In genomic region chr1:61184035-61184713, GRCh38 we compare ENCODE assay signal across 8 cellular contexts.
DNase-seq lines count a peak whose midpoint lies in the region; TF ChIP-seq lines count a peak whose summit lies in the region.

No MANE protein-coding gene starts in this region.

- H3K9me3 Mint-ChIP-seq in activated naive CD4-positive, alpha-beta T cell treated with anti-CD3 and anti-CD28 coated beads for 36 hours = no peaks in the 10 kb centered on the region

- H3K4me1 ChIP-seq in left ventricle myocardium inferior = peaks cover 91% of the 10 kb centered on the region

- peak overlapping the region; percentile 94 for H3K27ac ChIP-seq in angular gyrus (ENCODE audit: low read depth, low read length)
- peak overlapping the region; percentile 93 for H3K27ac ChIP-seq in left ventricle myocardium inferior (replicated peaks)

- no peak overlapping the region for H3K4me3 Mint-ChIP-seq in activated naive CD4-positive, alpha-beta T cell treated with anti-CD3 and anti-CD28 coated beads for 36 hours

- CTCF ChIA-PET in activated naive CD4-positive, alpha-beta T cell treated with anti-CD3 and anti-CD28 coated beads for 36 hours (lab: Charles Lee) = no interaction called here

- no peaks in the 10 kb centered on the region for H3K36me3 ChIP-seq in left ventricle myocardium inferior

- no peaks in the 10 kb centered on the region for H3K27me3 Mint-ChIP-seq in activated naive CD4-positive, alpha-beta T cell treated with anti-CD3 and anti-CD28 coated beads for 36 hours (ENCODE audit: low read depth)

- H3K4me1 Mint-ChIP-seq in activated naive CD4-positive, alpha-beta T cell treated with anti-CD3 and anti-CD28 coated beads for 36 hours (ENCODE audit: low read depth) = no peaks in the 10 kb centered on the region

- H3K27ac Mint-ChIP-seq in activated naive CD4-positive, alpha-beta T cell treated with anti-CD3 and anti-CD28 coated beads for 36 hours = no peak overlapping the region

- intact Hi-C loops in left ventricle myocardium inferior (cut with micrococcal nuclease) = loop anchor here (10.0 kb wide), 2 partner anchors 129 to 271 kb away; no protein-coding TSS in a partner anchor
- intact Hi-C loops in activated naive CD4-positive, alpha-beta T cell treated with anti-CD3 and anti-CD28 coated beads for 36 hours (cut with micrococcal nuclease) = no loop called here

- TF ChIP-seq CTCF in LNCaP clone FGC (IDR thresholded peaks at IDR 0.05; ENCODE audit: control insufficient read depth, extremely low read depth, insufficient read depth) (no peak), left ventricle myocardium inferior (IDR thresholded peaks at IDR 0.05; ENCODE audit: borderline replicate concordance) (no peak)

- H3K36me3 Mint-ChIP-seq in activated naive CD4-positive, alpha-beta T cell treated with anti-CD3 and anti-CD28 coated beads for 36 hours (ENCODE audit: low read depth) = no peaks in the 10 kb centered on the region

- peak overlapping the region; percentile 55 for H3K4me3 ChIP-seq in LNCaP clone FGC (ENCODE audit: low read depth, low read length)
- H3K4me3 ChIP-seq in left ventricle myocardium inferior = peak overlapping the region; percentile 62
- peak overlapping the region; percentile 23 for H3K4me3 ChIP-seq in skeletal muscle cell (ENCODE audit: low read depth, low read length)

- H3K9me3 ChIP-seq in left ventricle myocardium inferior (replicated peaks) = no peaks in the 10 kb centered on the region

- no peaks in the 10 kb centered on the region for H3K27me3 ChIP-seq in left ventricle myocardium inferior (ENCODE audit: low read depth)

- peak; percentile 96 for DNase-seq in LNCaP clone FGC (ENCODE audit: low read depth)
- peak; percentile 93 for DNase-seq in left ventricle myocardium inferior
- peak; percentile 67 for DNase-seq in skeletal muscle cell (ENCODE audit: low read depth)
- DNase-seq in activated naive CD4-positive, alpha-beta T cell treated with anti-CD3 and anti-CD28 coated beads for 36 hours = no peak
- DNase-seq in activated CD4-positive, alpha-beta T cell treated with anti-CD3 and anti-CD28 coated beads for 1 hour = no peak
- DNase-seq in T1000 (lab: John Stamatoyannopoulos, UW) = no peak
- DNase-seq in activated T-cell treated with anti-CD3 and anti-CD28 coated beads, Interleukin-2, amount 50 U/mL, for 1 hour = no peak

Comparison
In these comparisons a context has a peak if more than half of its experiments do, and no peak if none do; other contexts are left out.
1. DNase-seq: peak in LNCaP clone FGC (single experiment), left ventricle myocardium inferior (single experiment) and skeletal muscle cell (single experiment); none in activated naive CD4-positive, alpha-beta T cell treated with anti-CD3 and anti-CD28 coated beads for 36 hours (single experiment), activated CD4-positive, alpha-beta T cell treated with anti-CD3 and anti-CD28 coated beads for 1 hour (single experiment), T1000 (single experiment) and activated T-cell treated with anti-CD3 and anti-CD28 coated beads, Interleukin-2, amount 50 U/mL, for 1 hour (single experiment).
2. Peak in every context shown above with its lines, with median percentiles within 50 percentile points of each other: H3K4me3 ChIP-seq.